Comparison of ENCODE assay signal across 1 cellular context in genomic region chr6:15621203-15622044, GRCh38.
TF ChIP-seq lines count a peak whose summit lies in the region.

No MANE protein-coding gene starts in this region.

TF ChIP-seq in K562, 482 proteins besides CTCF, POLR2A, EP300 and RAD21 (continued from another document and continues in another):
- TF ChIP-seq HINFP (tag; conservative IDR thresholded peaks at IDR 0.05; ENCODE audit: low read depth) (no peak), TRIM25 (IDR thresholded peaks at IDR 0.05; ENCODE audit: borderline replicate concordance) (no peak), ZBTB11 (CRISPR knock-in tag; IDR thresholded peaks at IDR 0.05) (no peak), ZNF785 (CRISPR knock-in tag; IDR thresholded peaks at IDR 0.05) (no peak), HMGN3 (IDR thresholded peaks at IDR 0.05; ENCODE audit: borderline replicate concordance, extremely low read depth, insufficient read length, low read depth, low read length) (peak; percentile 37), TBL1XR1 (IDR thresholded peaks at IDR 0.05; ENCODE audit: low read length in 2 of 2) (peak in 1 of 2 experiments; percentile 64; a peak in 1 of 4 replicates), KLF13 (tag; IDR thresholded peaks at IDR 0.05; ENCODE audit: borderline replicate concordance, low read depth) (no peak), JUNB (CRISPR knock-in tag; conservative IDR thresholded peaks at IDR 0.05) (no peak), FOXK1 (CRISPR knock-in tag; IDR thresholded peaks at IDR 0.05; ENCODE audit: borderline replicate concordance) (no peak), SFPQ (IDR thresholded peaks at IDR 0.05; ENCODE audit: low read depth, low read length) (no peak), ZNF764 (CRISPR knock-in tag; IDR thresholded peaks at IDR 0.05; ENCODE audit: low read depth) (no peak), L3MBTL2 (IDR thresholded peaks at IDR 0.05) (no peak; the same call in 1 of the 2 replicates), BRF2 (IDR thresholded peaks at IDR 0.05; ENCODE audit: borderline replicate concordance, insufficient read depth, insufficient read length) (no peak), ZNF354B (CRISPR knock-in tag; IDR thresholded peaks at IDR 0.05) (no peak), TAF1 (IDR thresholded peaks at IDR 0.05; ENCODE audit: control insufficient read depth, extremely low read depth, insufficient read depth, low read length, severe bottlenecking) (peak; percentile 74), FOXA1 (IDR thresholded peaks at IDR 0.05; ENCODE audit: borderline replicate concordance) (no peak), ZNF57 (CRISPR knock-in tag; IDR thresholded peaks at IDR 0.05) (no peak; the same call in 1 of the 2 replicates), PHB (CRISPR knock-in tag; IDR thresholded peaks at IDR 0.05) (no peak), ZFP36 (IDR thresholded peaks at IDR 0.05; ENCODE audit: low read depth, low read length, partially characterized antibody) (peak; percentile 90), PHTF2 (CRISPR knock-in tag; IDR thresholded peaks at IDR 0.05) (no peak), ZC3H8 (IDR thresholded peaks at IDR 0.05) (no peak), SAFB2 (IDR thresholded peaks at IDR 0.05; ENCODE audit: borderline replicate concordance, low read depth, low read length, severe bottlenecking) (no peak), ELK1 (CRISPR knock-in tag; IDR thresholded peaks at IDR 0.05) (no peak), EGR1 (conservative IDR thresholded peaks at IDR 0.05) (0 out of 2 replicates have a peak, but pooled peaks have one; percentile 10), ELK3 (CRISPR knock-in tag; IDR thresholded peaks at IDR 0.05) (no peak), ZNF224 (CRISPR knock-in tag; IDR thresholded peaks at IDR 0.05) (no peak), HDAC6 (IDR thresholded peaks at IDR 0.05; ENCODE audit: low read depth, low read length) (no peak), POLR2G (IDR thresholded peaks at IDR 0.05; ENCODE audit: low read depth, low read length) (peak; percentile 55; the same call in 1 of the 2 replicates), PKNOX1 (IDR thresholded peaks at IDR 0.05) (peak; percentile 69), SMAD1 (IDR thresholded peaks at IDR 0.05; ENCODE audit: low read depth, low read length, partially characterized antibody) (no peak), HNRNPUL1 (IDR thresholded peaks at IDR 0.05; ENCODE audit: low read length) (no peak), CHAMP1 (IDR thresholded peaks at IDR 0.05) (peak; percentile 77; the same call in 1 of the 2 replicates), HCFC1 (IDR thresholded peaks at IDR 0.05; ENCODE audit: low read depth, low read length) (no peak), LCOR (CRISPR knock-in tag; IDR thresholded peaks at IDR 0.05) (peak; percentile 78; the same call in 1 of the 2 replicates), RHOXF2B (CRISPR knock-in tag; conservative IDR thresholded peaks at IDR 0.05) (no peak), XRCC3 (IDR thresholded peaks at IDR 0.05) (no peak), ZBTB43 (CRISPR knock-in tag; IDR thresholded peaks at IDR 0.05) (no peak), UBTF (IDR thresholded peaks at IDR 0.05; ENCODE audit: borderline replicate concordance in 1 of 2, low read depth in 2 of 2, low read length in 2 of 2) (peak; percentile 94 to 99; a peak in 3 of 4 replicates)
